In the genomic region with DNA sequence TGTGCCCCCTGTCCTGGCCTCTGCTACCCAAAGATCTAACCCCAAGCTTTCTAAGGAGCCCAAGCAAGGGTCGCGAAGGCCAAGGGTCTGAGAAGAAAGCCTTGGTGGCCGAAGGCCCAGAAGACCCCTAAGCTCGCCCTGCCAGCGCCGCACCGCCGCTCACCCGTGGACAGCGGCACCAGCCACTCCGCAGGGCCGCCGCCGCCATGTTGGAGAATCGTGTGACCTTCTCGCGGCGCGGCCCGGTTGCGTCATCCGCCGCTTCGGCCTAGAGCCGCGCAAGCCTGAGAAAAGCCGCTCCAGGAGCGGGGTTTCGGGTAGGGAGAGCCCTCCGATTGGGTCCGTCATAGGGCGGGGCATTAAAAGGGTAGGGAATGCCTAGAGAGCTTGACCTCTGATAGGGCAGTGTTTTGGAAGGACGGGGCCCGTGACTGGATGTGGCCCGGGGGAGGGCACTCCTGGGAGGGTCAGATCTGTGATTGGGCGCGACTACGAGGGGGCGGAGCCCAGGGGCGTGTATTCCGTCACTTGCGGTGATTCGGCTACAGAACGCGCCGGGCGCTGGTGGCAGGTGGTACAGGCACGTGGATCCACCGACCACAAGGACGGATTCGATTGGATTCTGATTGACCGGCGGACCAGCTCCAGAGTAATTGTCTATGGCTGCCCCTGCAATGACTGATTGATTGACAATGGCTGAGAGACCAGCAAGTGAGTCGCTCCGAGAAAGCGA, we compare ENCODE assay signal across 1 cellular context.
TF ChIP-seq lines count a peak whose summit lies in the region.

Gene TIMM44 (minus strand): TSS at position 223 of the 733 bp plus-strand sequence. CDS start 15 bp downstream, at position 208.

TF ChIP-seq in HepG2, 621 proteins besides CTCF, POLR2A, EP300 and RAD21 (continued from another document and continues in another):
- TF ChIP-seq MNT (IDR thresholded peaks at IDR 0.05) (peak; percentile 72), MED8 (CRISPR knock-in tag; IDR thresholded peaks at IDR 0.05; ENCODE audit: insufficient replicate concordance) (peak; percentile 34), ISX (CRISPR knock-in tag; conservative IDR thresholded peaks at IDR 0.05) (no peak; the same call in 1 of the 2 replicates), REST (IDR thresholded peaks at IDR 0.05; ENCODE audit: borderline replicate concordance in 1 of 2, low read depth in 1 of 2, low read length in 2 of 2) (peak in 1 of 2 experiments; percentile 66; a peak in 2 of 4 replicates), NR1H2 (CRISPR knock-in tag; IDR thresholded peaks at IDR 0.05; ENCODE audit: borderline replicate concordance, low read depth) (no peak), TRIM22 (IDR thresholded peaks at IDR 0.05) (no peak), MAFG (CRISPR knock-in tag; IDR thresholded peaks at IDR 0.05) (no peak), PRMT3 (CRISPR knock-in tag; IDR thresholded peaks at IDR 0.05; ENCODE audit: borderline replicate concordance, low read depth) (no peak), ZFP1 (CRISPR knock-in tag; IDR thresholded peaks at IDR 0.05) (no peak), GATA4 (IDR thresholded peaks at IDR 0.05; ENCODE audit: borderline replicate concordance, low read depth) (0 out of 2 replicates have a peak, but pooled peaks have one; percentile 39), RXRA (CRISPR knock-in tag; IDR thresholded peaks at IDR 0.05) (peak; percentile 64), PAXIP1 (CRISPR knock-in tag; conservative IDR thresholded peaks at IDR 0.05) (peak; percentile 55), KMT2B (CRISPR knock-in tag; IDR thresholded peaks at IDR 0.05) (peak; percentile 71), GATAD2A (CRISPR knock-in tag; IDR thresholded peaks at IDR 0.05) (no peak), ZNF550 (CRISPR knock-in tag; IDR thresholded peaks at IDR 0.05; ENCODE audit: borderline replicate concordance) (no peak), FOSL2 (CRISPR knock-in tag; IDR thresholded peaks at IDR 0.05) (peak; percentile 72), STAG1 (CRISPR knock-in tag; IDR thresholded peaks at IDR 0.05) (no peak), ZSCAN12 (CRISPR knock-in tag; IDR thresholded peaks at IDR 0.05) (peak; percentile 31; the same call in 1 of the 2 replicates), ZNF704 (CRISPR knock-in tag; IDR thresholded peaks at IDR 0.05; ENCODE audit: borderline replicate concordance) (peak; percentile 24; the same call in 1 of the 2 replicates), CAMTA2 (CRISPR knock-in tag; IDR thresholded peaks at IDR 0.05; ENCODE audit: borderline replicate concordance) (no peak; the same call in 1 of the 2 replicates), DPF2 (CRISPR knock-in tag; IDR thresholded peaks at IDR 0.05; ENCODE audit: borderline replicate concordance, low read depth) (no peak), DNMT3B (CRISPR knock-in tag; conservative IDR thresholded peaks at IDR 0.05) (no peak), ZNF180 (CRISPR knock-in tag; IDR thresholded peaks at IDR 0.05; ENCODE audit: borderline replicate concordance, low read depth) (no peak), ZSCAN9 (CRISPR knock-in tag; IDR thresholded peaks at IDR 0.05; ENCODE audit: borderline replicate concordance) (peak; percentile 76; the same call in 1 of the 2 replicates), ZNF781 (CRISPR knock-in tag; IDR thresholded peaks at IDR 0.05; ENCODE audit: borderline replicate concordance, not compliant biosample characterization) (peak; percentile 90), CC2D1A (CRISPR knock-in tag; IDR thresholded peaks at IDR 0.05) (no peak), ZNF816 (CRISPR knock-in tag; IDR thresholded peaks at IDR 0.05; ENCODE audit: borderline replicate concordance) (peak; percentile 92)
- TF ChIP-seq, protein P1, sequence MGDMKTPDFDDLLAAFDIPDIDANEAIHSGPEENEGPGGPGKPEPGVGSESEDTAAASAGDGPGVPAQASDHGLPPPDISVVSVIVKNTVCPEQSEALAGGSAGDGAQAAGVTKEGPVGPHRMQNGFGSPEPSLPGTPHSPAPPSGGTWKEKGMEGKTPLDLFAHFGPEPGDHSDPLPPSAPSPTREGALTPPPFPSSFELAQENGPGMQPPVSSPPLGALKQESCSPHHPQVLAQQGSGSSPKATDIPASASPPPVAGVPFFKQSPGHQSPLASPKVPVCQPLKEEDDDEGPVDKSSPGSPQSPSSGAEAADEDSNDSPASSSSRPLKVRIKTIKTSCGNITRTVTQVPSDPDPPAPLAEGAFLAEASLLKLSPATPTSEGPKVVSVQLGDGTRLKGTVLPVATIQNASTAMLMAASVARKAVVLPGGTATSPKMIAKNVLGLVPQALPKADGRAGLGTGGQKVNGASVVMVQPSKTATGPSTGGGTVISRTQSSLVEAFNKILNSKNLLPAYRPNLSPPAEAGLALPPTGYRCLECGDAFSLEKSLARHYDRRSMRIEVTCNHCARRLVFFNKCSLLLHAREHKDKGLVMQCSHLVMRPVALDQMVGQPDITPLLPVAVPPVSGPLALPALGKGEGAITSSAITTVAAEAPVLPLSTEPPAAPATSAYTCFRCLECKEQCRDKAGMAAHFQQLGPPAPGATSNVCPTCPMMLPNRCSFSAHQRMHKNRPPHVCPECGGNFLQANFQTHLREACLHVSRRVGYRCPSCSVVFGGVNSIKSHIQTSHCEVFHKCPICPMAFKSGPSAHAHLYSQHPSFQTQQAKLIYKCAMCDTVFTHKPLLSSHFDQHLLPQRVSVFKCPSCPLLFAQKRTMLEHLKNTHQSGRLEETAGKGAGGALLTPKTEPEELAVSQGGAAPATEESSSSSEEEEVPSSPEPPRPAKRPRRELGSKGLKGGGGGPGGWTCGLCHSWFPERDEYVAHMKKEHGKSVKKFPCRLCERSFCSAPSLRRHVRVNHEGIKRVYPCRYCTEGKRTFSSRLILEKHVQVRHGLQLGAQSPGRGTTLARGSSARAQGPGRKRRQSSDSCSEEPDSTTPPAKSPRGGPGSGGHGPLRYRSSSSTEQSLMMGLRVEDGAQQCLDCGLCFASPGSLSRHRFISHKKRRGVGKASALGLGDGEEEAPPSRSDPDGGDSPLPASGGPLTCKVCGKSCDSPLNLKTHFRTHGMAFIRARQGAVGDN (CRISPR knock-in tag; IDR thresholded peaks at IDR 0.05) = peak; percentile 93
- TF ChIP-seq, protein P2, sequence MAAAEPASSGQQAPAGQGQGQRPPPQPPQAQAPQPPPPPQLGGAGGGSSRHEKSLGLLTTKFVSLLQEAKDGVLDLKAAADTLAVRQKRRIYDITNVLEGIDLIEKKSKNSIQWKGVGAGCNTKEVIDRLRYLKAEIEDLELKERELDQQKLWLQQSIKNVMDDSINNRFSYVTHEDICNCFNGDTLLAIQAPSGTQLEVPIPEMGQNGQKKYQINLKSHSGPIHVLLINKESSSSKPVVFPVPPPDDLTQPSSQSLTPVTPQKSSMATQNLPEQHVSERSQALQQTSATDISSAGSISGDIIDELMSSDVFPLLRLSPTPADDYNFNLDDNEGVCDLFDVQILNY (CRISPR knock-in tag; conservative IDR thresholded peaks at IDR 0.05) = peak; percentile 58; the same call in 1 of the 2 replicates
- TF ChIP-seq, protein P3, sequence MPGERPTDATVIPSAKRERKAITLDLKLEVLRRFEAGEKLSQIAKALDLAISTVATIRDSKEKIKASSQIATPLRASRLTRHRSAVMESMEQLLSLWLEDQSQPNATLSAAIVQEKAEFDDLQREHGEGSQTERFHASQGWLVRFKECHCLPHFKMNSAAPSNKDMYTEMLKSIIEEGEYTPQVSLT (CRISPR knock-in tag; IDR thresholded peaks at IDR 0.05; ENCODE audit: borderline replicate concordance, low read depth) = no peak
- TF ChIP-seq, protein P4, sequence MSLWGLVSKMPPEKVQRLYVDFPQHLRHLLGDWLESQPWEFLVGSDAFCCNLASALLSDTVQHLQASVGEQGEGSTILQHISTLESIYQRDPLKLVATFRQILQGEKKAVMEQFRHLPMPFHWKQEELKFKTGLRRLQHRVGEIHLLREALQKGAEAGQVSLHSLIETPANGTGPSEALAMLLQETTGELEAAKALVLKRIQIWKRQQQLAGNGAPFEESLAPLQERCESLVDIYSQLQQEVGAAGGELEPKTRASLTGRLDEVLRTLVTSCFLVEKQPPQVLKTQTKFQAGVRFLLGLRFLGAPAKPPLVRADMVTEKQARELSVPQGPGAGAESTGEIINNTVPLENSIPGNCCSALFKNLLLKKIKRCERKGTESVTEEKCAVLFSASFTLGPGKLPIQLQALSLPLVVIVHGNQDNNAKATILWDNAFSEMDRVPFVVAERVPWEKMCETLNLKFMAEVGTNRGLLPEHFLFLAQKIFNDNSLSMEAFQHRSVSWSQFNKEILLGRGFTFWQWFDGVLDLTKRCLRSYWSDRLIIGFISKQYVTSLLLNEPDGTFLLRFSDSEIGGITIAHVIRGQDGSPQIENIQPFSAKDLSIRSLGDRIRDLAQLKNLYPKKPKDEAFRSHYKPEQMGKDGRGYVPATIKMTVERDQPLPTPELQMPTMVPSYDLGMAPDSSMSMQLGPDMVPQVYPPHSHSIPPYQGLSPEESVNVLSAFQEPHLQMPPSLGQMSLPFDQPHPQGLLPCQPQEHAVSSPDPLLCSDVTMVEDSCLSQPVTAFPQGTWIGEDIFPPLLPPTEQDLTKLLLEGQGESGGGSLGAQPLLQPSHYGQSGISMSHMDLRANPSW (CRISPR knock-in tag; IDR thresholded peaks at IDR 0.05; ENCODE audit: borderline replicate concordance) = no peak; the same call in 1 of the 2 replicates
